Comparison of ENCODE assay signal across 14 cellular contexts in genomic region chr6:158253248-158253647, GRCh38. TPM values are rescaled to one million over a fixed set of nuclear protein-coding genes. Genes with fewer than 3 reads are reported as not detected.
A peak's percentile ranks its signal among the peaks of the same experiment; 100 is the strongest.
DNase-seq lines count a peak whose midpoint lies in the region; ATAC-seq and TF ChIP-seq lines count a peak whose summit lies in the region.
"Had no signal": no experiment of that assay in that cellular context is flagged by ENCODE, and none has a peak within 500 bp of the region (broad histone marks: within the 10 kb centered on the region; RNA-seq: fewer than 3 reads in every experiment).

No MANE protein-coding gene starts in this region.

- BruUV-seq in MCF 10A (replicated peaks; lab: Mats Ljungman, UMichigan), result no TSS peak

- intact Hi-C loops in MCF 10A (cut with micrococcal nuclease) (no loop called here), natural killer cell (cut with micrococcal nuclease) (no loop called here)

- H3K27me3 Mint-ChIP-seq in MCF 10A (ENCODE audit: insufficient read depth, unreplicated experiment), result no peaks in the 10 kb centered on the region
- no peaks in the 10 kb centered on the region for H3K27me3 Mint-ChIP-seq in natural killer cell (ENCODE audit: low read depth in 2 of 2)
- H3K27me3 Mint-ChIP-seq: CD8-positive, alpha-beta memory T cell had no signal

- CTCF ChIA-PET in MCF 10A (lab: Yijun Ruan, JAX), result interaction anchor here (0.8 kb wide), 1 partner anchor 15 kb away, joined by 3 read pairs; no protein-coding TSS in a partner anchor

- POLR2A ChIA-PET in MCF 10A (lab: Yijun Ruan, JAX), result no interaction called here

- ATAC-seq in GM21360 (IDR thresholded peaks at IDR 0.05; ENCODE audit: unreplicated experiment), result no peak
- ATAC-seq in natural killer cell, result no peak
- ATAC-seq: GM23338 had no signal

- H3K27ac Mint-ChIP-seq in MCF 10A (ENCODE audit: low read depth, unreplicated experiment), result no peak overlapping the region
- no peak overlapping the region for H3K27ac Mint-ChIP-seq in natural killer cell
- H3K27ac Mint-ChIP-seq: CD14-positive monocyte, GM23338 had no signal

- H3K4me1 Mint-ChIP-seq in MCF 10A (ENCODE audit: insufficient read depth, unreplicated experiment), result peaks cover 13% of the 10 kb centered on the region
- H3K4me1 Mint-ChIP-seq in natural killer cell, result peaks cover 29 to 46% of the 10 kb centered on the region in 2 donors

- TF ChIP-seq CTCF in MCF 10A (IDR thresholded peaks at IDR 0.05; ENCODE audit: unreplicated experiment) (no peak), natural killer cell (IDR thresholded peaks at IDR 0.05) (no peak)

- H3K36me3 Mint-ChIP-seq in MCF 10A (ENCODE audit: insufficient read depth, unreplicated experiment) (peaks cover 20% of the 10 kb centered on the region), natural killer cell (no peaks in the 10 kb centered on the region)

- H3K9me3 Mint-ChIP-seq in MCF 10A (ENCODE audit: unreplicated experiment), result no peaks in the 10 kb centered on the region
- no peaks in the 10 kb centered on the region for H3K9me3 Mint-ChIP-seq in natural killer cell
- H3K9me3 Mint-ChIP-seq: CD14-positive monocyte; CD8-positive, alpha-beta memory T cell; GM23338; H9 had no signal

- H3K4me3 Mint-ChIP-seq in MCF 10A (ENCODE audit: unreplicated experiment), result no peak overlapping the region
- H3K4me3 Mint-ChIP-seq in natural killer cell, result no peak overlapping the region
- H3K4me3 Mint-ChIP-seq: CD14-positive monocyte, GM23338, H9 had no signal

- peak; percentile 26 for DNase-seq in NCI-H82 (lab: John Stamatoyannopoulos, UW)
- no peak for DNase-seq in NCI-H82 treated with DMSO at 0.1 percent for 48 hours (lab: John Stamatoyannopoulos, UW; ENCODE audit: unreplicated experiment)
- DNase-seq in NCI-H526 treated with DMSO at 0.1 percent for 48 hours (lab: John Stamatoyannopoulos, UW), result peak; percentile 74
- peak; percentile 60 for DNase-seq in cerebellum (ENCODE audit: low spot score)
- DNase-seq in dermis blood vessel endothelial cell, result no peak
- no peak for DNase-seq in MCF 10A (ENCODE audit: unreplicated experiment)
- DNase-seq in natural killer cell, result no peak
- DNase-seq: CD8-positive, alpha-beta memory T cell; DMS53; H9; IMR-90 had no signal

RNA-seq across cellular contexts. Expression of gene TULP4, which starts 59.0 kb away (rescaled TPM):
- total RNA-seq in cerebellum (474 TPM), dermis blood vessel endothelial cell (75.5 and 134 TPM in 2 replicates), MCF 10A (2022) (64.2 and 71.8 TPM in 2 replicates), natural killer cell (10 to 100 TPM; 75.2 to 89.5 (median 88.3) TPM)

Comparison
In these comparisons a context has a peak if more than half of its experiments do, and no peak if none do; other contexts are left out.
1. DNase-seq: peak in NCI-H82 (single experiment), NCI-H526 treated with DMSO at 0.1 percent for 48 hours (single experiment) and cerebellum (single experiment); none in NCI-H82 treated with DMSO at 0.1 percent for 48 hours (single experiment), dermis blood vessel endothelial cell (single experiment), MCF 10A (single experiment) and natural killer cell (single experiment).